Comparison of ENCODE assay signal across 8 cellular contexts in genomic region chr7:45028138-45028919, GRCh38. TPM values are rescaled to one million over a fixed set of nuclear protein-coding genes. Genes with fewer than 3 reads are reported as not detected.
DNase-seq lines count a peak whose midpoint lies in the region; ATAC-seq, FAIRE-seq and TF ChIP-seq lines count a peak whose summit lies in the region.

No MANE protein-coding gene starts in this region.

- intact Hi-C loops in GM12878 (cut with micrococcal nuclease; ENCODE audit: unreplicated experiment): loop anchor here (5.0 to 10.0 kb wide), 2 partner anchors 84 to 394 kb away; partner anchors contain the start of gene TBRG4

- peaks cover 36% of the 10 kb centered on the region for H3F3A ChIP-seq in DOHH2 (ENCODE audit: control insufficient read depth, insufficient read depth)

- H3K4me3 ChIP-seq in DOHH2 (ENCODE audit: low read length) (peak overlapping the region; percentile 72), GM12878 (peak overlapping the region; percentile 58), neutrophil (ENCODE audit: low read depth in 1 of 2, low read length in 1 of 2) (peak overlapping the region; percentile 69 to 83), endodermal cell (ENCODE audit: low read length) (no peak overlapping the region)

- SMC1A ChIA-PET in GM12878 (lab: Charles Lee; ENCODE audit: uncharacterized antibody, unreplicated experiment): interaction anchor here (0.6 to 5.9 kb wide), 14 partner anchors 8 to 107 kb away, joined by 3 to 76 read pairs (median 7); partner anchors contain the start of genes CCM2, MYO1G and TBRG4

- 62% methylated on average over 17 of the region's 17 CpGs for WGBS in GM12878 (ENCODE audit: insufficient coverage, insufficient replicate concordance, low lambda C conversion rate, missing lambda C conversion rate)
- 91 to 96% methylated on average over 17 of the region's 17 CpGs for WGBS in endodermal cell (ENCODE audit: insufficient coverage in 1 of 2, insufficient read length in 1 of 2), 2 experiments

- peak overlapping the region; percentile 92 for H3K27ac ChIP-seq in DOHH2 (ENCODE audit: low read depth, low read length)
- H3K27ac ChIP-seq in GM12878 (ENCODE audit: control insufficient read depth, insufficient read depth): peak overlapping the region; percentile 98
- peak overlapping the region; percentile 96 for H3K27ac ChIP-seq in neutrophil
- H3K27ac ChIP-seq in endodermal cell (ENCODE audit: low read depth, low read length): no peak overlapping the region

- no peak overlapping the region for H3K4me3 Mint-ChIP-seq in endodermal cell

- H3K4me1 ChIP-seq in DOHH2 (ENCODE audit: control insufficient read depth, low read length) (peaks cover 86% of the 10 kb centered on the region), GM12878 (ENCODE audit: control insufficient read depth, insufficient read depth, low read length) (peaks cover 40% of the 10 kb centered on the region), neutrophil (ENCODE audit: control insufficient read depth in 1 of 2, insufficient read depth in 1 of 2, low read depth in 1 of 2, low read length in 1 of 2) (peaks cover 54 to 56% of the 10 kb centered on the region in 2 experiments), endodermal cell (ENCODE audit: control insufficient read depth, insufficient read depth, low read length) (no peaks in the 10 kb centered on the region)

- peaks cover 39% of the 10 kb centered on the region for H3K36me3 Mint-ChIP-seq in endodermal cell (ENCODE audit: low read depth)

- H3K27me3 ChIP-seq in DOHH2 (ENCODE audit: control insufficient read depth, low read length): no peaks in the 10 kb centered on the region
- no peaks in the 10 kb centered on the region for H3K27me3 ChIP-seq in GM12878 (replicated peaks in 1 of 2; ENCODE audit: control insufficient read depth in 2 of 2, insufficient read depth in 2 of 2, low read length in 1 of 2)
- no peaks in the 10 kb centered on the region for H3K27me3 ChIP-seq in neutrophil
- H3K27me3 ChIP-seq in endodermal cell (ENCODE audit: control insufficient read depth, insufficient read depth, low read length, poor library complexity, severe bottlenecking): no peaks in the 10 kb centered on the region

- H3K36me3 ChIP-seq in DOHH2 (ENCODE audit: control insufficient read depth, low read length) (peaks cover 78% of the 10 kb centered on the region), GM12878 (ENCODE audit: control insufficient read depth in 2 of 2, insufficient read depth in 2 of 2, low read length in 1 of 2) (peaks cover 0 to 8% of the 10 kb centered on the region in 2 experiments; a peak in 1 of 4 replicates), neutrophil (peaks cover 25% of the 10 kb centered on the region), endodermal cell (ENCODE audit: control insufficient read depth, insufficient read depth, low read length) (peaks cover 23% of the 10 kb centered on the region)

- no peak for TF ChIP-seq RAD21 in GM12878 (IDR thresholded peaks at IDR 0.05; ENCODE audit: insufficient read depth, low read depth, low read length)

- POLR2A ChIA-PET in GM12878 (lab: Charles Lee): interaction anchor here (0.6 to 12.6 kb wide), 10 partner anchors 9 to 1110 kb away, joined by 3 to 177 read pairs (median 4); partner anchors contain the start of genes CCM2, MYO1G and PURB

- DNase-seq in KBM-7 (peak; percentile 29), GM12878 (ENCODE audit: low read depth, low spot score) (no peak), T1000 (lab: John Stamatoyannopoulos, UW) (no peak), endodermal cell (no peak)

- RAD21 ChIA-PET in GM12878 (lab: Charles Lee; ENCODE audit: unreplicated experiment): interaction anchor here (1.3 to 7.8 kb wide), 9 partner anchors 8 to 180 kb away, joined by 3 to 66 read pairs (median 7); partner anchors contain the start of genes CCM2 and MYO1G

- in situ Hi-C loops in KBM-7 (cut with MboI; ENCODE audit: low pct_unique_long_range_greater_than_20kb, low sequenced_read_pairs): no loop called here
- in situ Hi-C loops in GM12878 (cut with MboI): no loop called here

- H3K4me2 ChIP-seq in DOHH2 (ENCODE audit: low read length) (peak overlapping the region; percentile 89), GM12878 (ENCODE audit: control insufficient read depth, insufficient read depth) (peak overlapping the region; percentile 100)

- no peak for TF ChIP-seq CTCF in DOHH2 (IDR thresholded peaks at IDR 0.05; ENCODE audit: low read depth, low read length, poor library complexity, severe bottlenecking)
- no peak for TF ChIP-seq CTCF in GM12878 (IDR thresholded peaks at IDR 0.05 in 2 of 3, conservative IDR thresholded peaks at IDR 0.05 in 1 of 3; ENCODE audit: control insufficient read depth in 2 of 3, extremely low read depth in 1 of 3, insufficient read depth in 1 of 3, low read depth in 3 of 3, low read length in 3 of 3)
- TF ChIP-seq CTCF in neutrophil (IDR thresholded peaks at IDR 0.05): peak; percentile 2
- TF ChIP-seq CTCF in endodermal cell (conservative IDR thresholded peaks at IDR 0.05): no peak

- H3K9ac ChIP-seq in GM12878 (ENCODE audit: control insufficient read depth, insufficient read depth, low read length) (peak overlapping the region; percentile 81), endodermal cell (ENCODE audit: extremely low read depth, low read length, poor library complexity, severe bottlenecking) (no peak overlapping the region)

- TF ChIP-seq EP300 in GM12878 (IDR thresholded peaks at IDR 0.05; ENCODE audit: borderline replicate concordance in 1 of 2, control insufficient read depth in 1 of 2, low read depth in 2 of 2, low read length in 2 of 2): no peak

- no peaks in the 10 kb centered on the region for H3K9me2 ChIP-seq in DOHH2 (replicated peaks; ENCODE audit: control insufficient read depth, low read length)

- no peaks in the 10 kb centered on the region for H3K27me3 Mint-ChIP-seq in endodermal cell (ENCODE audit: insufficient read depth)

- no TSS peak for BruUV-seq in GM12878 (replicated peaks; lab: Mats Ljungman, UMichigan)

- H4K20me1 ChIP-seq in DOHH2 (ENCODE audit: control insufficient read depth, insufficient read depth, low read depth, low read length): peaks cover 34% of the 10 kb centered on the region; the same call in 1 of the 2 replicates
- H4K20me1 ChIP-seq in GM12878 (ENCODE audit: control insufficient read depth, insufficient read depth): no peaks in the 10 kb centered on the region

- H3K79me2 ChIP-seq in DOHH2 (ENCODE audit: control insufficient read depth, low read length) (peaks cover 100% of the 10 kb centered on the region), GM12878 (ENCODE audit: control insufficient read depth, insufficient read depth, low read length) (peaks cover 76% of the 10 kb centered on the region)

- H2AFZ ChIP-seq in GM12878 (ENCODE audit: control insufficient read depth, low read depth, low read length): no peak overlapping the region; the same call in 1 of the 2 replicates

- peaks cover 13% of the 10 kb centered on the region for H3K4me1 Mint-ChIP-seq in endodermal cell

- peaks cover 4% of the 10 kb centered on the region; the same call in 1 of the 2 replicates for H3K9me3 ChIP-seq in DOHH2 (ENCODE audit: control insufficient read depth, insufficient read depth, low read length)
- no peaks in the 10 kb centered on the region for H3K9me3 ChIP-seq in GM12878 (replicated peaks; ENCODE audit: control insufficient read depth, insufficient read depth, low read length)
- no peaks in the 10 kb centered on the region for H3K9me3 ChIP-seq in neutrophil
- H3K9me3 ChIP-seq in endodermal cell (ENCODE audit: control insufficient read depth, low read length): peaks cover 7% of the 10 kb centered on the region

- no peak for FAIRE-seq in GM12878 (lab: Jason Lieb, UNC)

- CTCF ChIA-PET in GM12878 (lab: Yijun Ruan, JAX): interaction anchor here (1.0 to 3.3 kb wide), 10 partner anchors 9 to 107 kb away, joined by 3 to 23 read pairs (median 6); partner anchors contain the start of genes MYO1G and TBRG4

- H3K27ac Mint-ChIP-seq in endodermal cell: no peak overlapping the region

- H3K9me3 Mint-ChIP-seq in endodermal cell: peaks cover 8% of the 10 kb centered on the region

- ATAC-seq in GM12878 (peak; percentile 56), HG03095 (IDR thresholded peaks at IDR 0.05; ENCODE audit: unreplicated experiment) (no peak), GM18870 (IDR thresholded peaks at IDR 0.05; ENCODE audit: unreplicated experiment) (no peak)

- no peak; the same call in 1 of the 2 replicates for TF ChIP-seq POLR2A in GM12878 (IDR thresholded peaks at IDR 0.05; ENCODE audit: low read depth, low read length)

RNA-seq across cellular contexts. Expression of gene CCM2, which starts 28.3 kb away (rescaled TPM):
- total RNA-seq in GM12878 (2013; cell fraction: nucleolus; rRNA removed): 36.2 and 40.0 TPM in 2 replicates
- total RNA-seq in GM12878 (2014; rRNA removed) (71.6 and 74.7 TPM in 2 replicates), GM12878 (2014; rRNA removed; fragmentation: Illumina TruSeq; extraction: Trizol) (34.3 and 35.6 TPM in 2 replicates), GM12878 (2021) (61.2 and 61.6 TPM in 2 replicates), endodermal cell (10 to 100 TPM; 37.4 to 38.1 TPM)
- polyA plus RNA-seq in GM12878 (2011; ENCODE audit: low read depth): 25.8 TPM
- polyA plus RNA-seq in GM12878 (2011; rRNA removed) (22.5 and 30.2 TPM in 2 replicates), GM12878 (2014; fragmentation: Illumina TruSeq; extraction: Trizol) (19.1 and 36.2 TPM in 2 replicates), GM12878 (2014; fragmentation: Nextera tagmentation; extraction: Ambion mirVana) (1 to 10 TPM in 1 of 2 experiments, under 1 TPM in 1; 1.00 to 4.1 TPM), GM12878 (2014; rRNA removed) (70.8 and 73.7 TPM in 2 replicates), GM12878 (2016; fragmentation: Nextera tagmentation; extraction: Ambion mirVana) (10 to 100 TPM; 75.2 to 82.3 TPM)
- polyA plus RNA-seq in GM12878 (2011; cell fraction: cytosol; rRNA removed): 45.3 and 56.3 TPM in 2 replicates
- polyA plus RNA-seq in GM12878 (2011; cell fraction: nucleus; rRNA removed): 67.7 and 71.7 TPM in 2 replicates
- polyA plus RNA-seq in GM12878 (2012): 51.5 and 60.9 TPM in 2 replicates
- polyA minus RNA-seq in GM12878 (2011; rRNA and poly(A)+ RNA removed): 31.6 and 47.1 TPM in 2 replicates
- 18.2 and 29.1 TPM in 2 replicates for polyA minus RNA-seq in GM12878 (2011; cell fraction: cytosol; rRNA and poly(A)+ RNA removed)
- 15.1 and 19.7 TPM in 2 replicates for polyA minus RNA-seq in GM12878 (2011; cell fraction: nucleus; rRNA and poly(A)+ RNA removed)
- 36.7 TPM for polyA plus RNA-seq in endodermal cell (2013, experiment 1 of 2)
- polyA plus RNA-seq in endodermal cell (2013, experiment 2 of 2): 40.5 TPM

RNA-seq across cellular contexts. Expression of gene MYO1G, which starts 49.5 kb away (rescaled TPM):
- total RNA-seq in GM12878 (2013; cell fraction: nucleolus; rRNA removed): 406 and 444 TPM in 2 replicates
- 154 and 176 TPM in 2 replicates for total RNA-seq in GM12878 (2014; rRNA removed)
- total RNA-seq in GM12878 (2014; rRNA removed; fragmentation: Illumina TruSeq; extraction: Trizol): 63.7 and 66.1 TPM in 2 replicates
- 224 and 232 TPM in 2 replicates for total RNA-seq in GM12878 (2021)
- 91.4 TPM for polyA plus RNA-seq in GM12878 (2011; ENCODE audit: low read depth)
- 54.3 and 118 TPM in 2 replicates for polyA plus RNA-seq in GM12878 (2011; rRNA removed)
- polyA plus RNA-seq in GM12878 (2011; cell fraction: cytosol; rRNA removed): 111 and 152 TPM in 2 replicates
- 518 and 587 TPM in 2 replicates for polyA plus RNA-seq in GM12878 (2011; cell fraction: nucleus; rRNA removed)
- polyA plus RNA-seq in GM12878 (2012): 195 and 215 TPM in 2 replicates
- 36.1 and 77.2 TPM in 2 replicates for polyA plus RNA-seq in GM12878 (2014; fragmentation: Illumina TruSeq; extraction: Trizol)
- 1 to 10 TPM; 1.8 to 3.3 TPM for polyA plus RNA-seq in GM12878 (2014; fragmentation: Nextera tagmentation; extraction: Ambion mirVana)
- polyA plus RNA-seq in GM12878 (2014; rRNA removed): 150 and 184 TPM in 2 replicates
- polyA plus RNA-seq in GM12878 (2016; fragmentation: Nextera tagmentation; extraction: Ambion mirVana): 100 to 1,000 TPM; 185 to 216 TPM
- polyA minus RNA-seq in GM12878 (2011; rRNA and poly(A)+ RNA removed): 230 and 324 TPM in 2 replicates
- polyA minus RNA-seq in GM12878 (2011; cell fraction: cytosol; rRNA and poly(A)+ RNA removed): 97.1 and 110 TPM in 2 replicates
- polyA minus RNA-seq in GM12878 (2011; cell fraction: nucleus; rRNA and poly(A)+ RNA removed): 238 and 294 TPM in 2 replicates
- total RNA-seq in endodermal cell: under 1 TPM; 0.11 to 0.33 TPM
- 0.07 TPM for polyA plus RNA-seq in endodermal cell (2013, experiment 1 of 2)
- 0.12 TPM for polyA plus RNA-seq in endodermal cell (2013, experiment 2 of 2)

Comparison
In these comparisons a context has a peak if more than half of its experiments do, and no peak if none do; other contexts are left out.
1. RNA of gene MYO1G, which starts 49.5 kb away (total RNA-seq): 63.7 to 444 TPM in GM12878; 0.11 to 0.33 TPM in endodermal cell; every median in the first group is over 10 times any median in the second.